1 cellular context compared by ENCODE assay signal in the genomic region with DNA sequence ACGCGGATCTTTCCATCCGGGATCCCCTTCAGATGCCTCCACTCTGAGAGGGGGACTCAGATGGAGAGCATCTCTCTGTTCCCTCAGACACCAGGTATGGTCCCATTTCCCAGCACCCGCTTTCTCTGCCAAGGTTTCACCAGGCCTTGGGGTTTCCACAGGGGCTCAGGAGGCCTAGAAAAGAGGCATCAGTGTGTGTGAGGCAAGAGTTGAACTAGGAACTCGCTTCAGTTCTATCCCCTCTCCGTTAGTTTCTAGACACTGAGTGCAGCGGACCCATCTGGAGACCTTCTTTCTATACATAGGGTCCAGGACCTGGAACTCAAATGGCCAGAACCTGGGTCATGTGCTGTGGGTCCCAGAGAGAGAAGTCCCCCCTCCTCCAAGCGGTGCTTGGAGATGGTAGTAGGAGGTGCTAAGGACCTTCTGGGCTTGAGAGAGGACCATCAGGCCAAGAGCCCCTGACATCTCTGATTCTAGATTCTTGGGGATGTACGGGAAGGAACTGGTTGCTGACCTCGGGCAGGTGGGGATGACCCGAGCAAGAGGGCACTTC.
TF ChIP-seq lines count a peak whose summit lies in the region.

No MANE protein-coding gene starts in this region.

TF ChIP-seq in HepG2, 621 proteins besides CTCF, POLR2A, EP300 and RAD21:
- TF ChIP-seq, protein P1, sequence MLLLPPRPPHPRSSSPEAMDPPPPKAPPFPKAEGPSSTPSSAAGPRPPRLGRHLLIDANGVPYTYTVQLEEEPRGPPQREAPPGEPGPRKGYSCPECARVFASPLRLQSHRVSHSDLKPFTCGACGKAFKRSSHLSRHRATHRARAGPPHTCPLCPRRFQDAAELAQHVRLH (CRISPR knock-in tag; IDR thresholded peaks at IDR 0.05; ENCODE audit: borderline replicate concordance, low read depth) = no peak
- TF ChIP-seq EZH2 (conservative IDR thresholded peaks at IDR 0.05; ENCODE audit: low read depth, low read length) = peak; percentile 59
- TF ChIP-seq, protein P2, sequence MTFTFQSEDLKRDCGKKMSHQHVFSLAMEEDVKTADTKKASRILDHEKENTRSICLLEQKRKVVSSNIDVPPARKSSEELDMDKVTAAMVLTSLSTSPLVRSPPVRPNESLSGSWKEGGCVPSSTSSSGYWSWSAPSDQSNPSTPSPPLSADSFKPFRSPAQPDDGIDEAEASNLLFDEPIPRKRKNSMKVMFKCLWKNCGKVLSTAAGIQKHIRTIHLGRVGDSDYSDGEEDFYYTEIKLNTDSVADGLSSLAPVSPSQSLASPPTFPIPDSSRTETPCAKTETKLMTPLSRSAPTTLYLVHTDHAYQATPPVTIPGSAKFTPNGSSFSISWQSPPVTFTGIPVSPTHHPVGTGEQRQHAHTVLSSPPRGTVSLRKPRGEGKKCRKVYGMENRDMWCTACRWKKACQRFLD (CRISPR knock-in tag; IDR thresholded peaks at IDR 0.05; ENCODE audit: borderline replicate concordance) = no peak
TF ChIP-seq in HepG2: peak in this region for 1.
